In genomic region chr16:13305019-13305755, GRCh38 we compare ENCODE assay signal across 31 cellular contexts.
DNase-seq lines count a peak whose midpoint lies in the region; ATAC-seq and TF ChIP-seq lines count a peak whose summit lies in the region.
"Had no signal": no experiment of that assay in that cellular context is flagged by ENCODE, and none has a peak within 500 bp of the region (broad histone marks: within the 10 kb centered on the region; RNA-seq: fewer than 3 reads in every experiment).

No MANE protein-coding gene starts in this region.

- ATAC-seq in stimulated activated naive CD8-positive, alpha-beta T cell treated with anti-CD3 and anti-CD28 coated beads, Interleukin-15, amount 100 ng/mL, for 72 hours = no peak
- ATAC-seq: activated T-cell treated with anti-CD3 and anti-CD28 coated beads, Interleukin-2, amount 50 U/mL, for 4 hours; natural killer cell treated with Interleukin-12 subunit alpha and Interleukin-12 subunit beta and Interleukin-15 and Interleukin-18, amount 100 ng/mL, for 72 hours; stimulated activated memory B cell treated with anti-CD40 and anti-IgM and Interleukin-4, amounts not matched to agents 10 μg/mL and 1 μg/mL and 100 μg/mL, for 72 hours; WTC11 had no signal

- H3K27me3 ChIP-seq in breast epithelium = no peaks in the 10 kb centered on the region
- H3K27me3 ChIP-seq: ascending aorta had no signal

- TF ChIP-seq CTCF in MCF 10A (IDR thresholded peaks at IDR 0.05; ENCODE audit: unreplicated experiment) (no peak), breast epithelium (IDR thresholded peaks at IDR 0.05) (no peak)

- H3K4me1 ChIP-seq in breast epithelium = no peaks in the 10 kb centered on the region
- H3K4me1 ChIP-seq: ascending aorta had no signal

- H3K9me3 Mint-ChIP-seq in MCF 10A (ENCODE audit: unreplicated experiment) = no peaks in the 10 kb centered on the region
- H3K9me3 Mint-ChIP-seq in stimulated activated naive CD8-positive, alpha-beta T cell treated with anti-CD3 and anti-CD28 coated beads, Interleukin-15, amount 100 ng/mL, for 72 hours = peaks cover 5 to 13% of the 10 kb centered on the region in 2 donors
- H3K9me3 Mint-ChIP-seq: activated CD4-positive, alpha-beta T cell treated with anti-CD3 and anti-CD28 coated beads, Interleukin-2, amount 10 ng/mL, durations not matched to agents 7 days and 5 days; activated naive CD8-positive, alpha-beta T cell treated with anti-CD3 and anti-CD28 coated beads, Interleukin-2, amount 10 ng/mL, durations not matched to agents 7 days and 5 days; activated T-cell treated with anti-CD3 and anti-CD28 coated beads, Interleukin-2, amount 50 U/mL, for 4 hours; dendritic cell treated with granulocyte-macrophage colony-stimulating factor and Interleukin-4, amounts not matched to agents 40 ng/mL and 50 ng/mL, for 4 days; endodermal cell; type B pancreatic cell; WTC11 had no signal

- H3K4me3 ChIP-seq in breast epithelium = no peak overlapping the region
- H3K4me3 ChIP-seq: ascending aorta, SK-N-MC had no signal

- no TSS peak for BruUV-seq in MCF 10A (replicated peaks; lab: Mats Ljungman, UMichigan)

- H3K36me3 Mint-ChIP-seq in MCF 10A (ENCODE audit: insufficient read depth, unreplicated experiment) = no peaks in the 10 kb centered on the region
- H3K36me3 Mint-ChIP-seq: activated naive CD8-positive, alpha-beta T cell treated with anti-CD3 and anti-CD28 coated beads, Interleukin-2, amount 10 ng/mL, durations not matched to agents 7 days and 5 days; CD4-positive, CD25-positive, alpha-beta regulatory T cell; natural killer cell treated with Interleukin-12 subunit alpha and Interleukin-12 subunit beta and Interleukin-15 and Interleukin-18, amount 100 ng/mL, for 72 hours; stimulated activated memory B cell treated with anti-CD40 and anti-IgM and Interleukin-4, amounts not matched to agents 10 μg/mL and 1 μg/mL and 100 μg/mL, for 72 hours; type B pancreatic cell; WTC11 had no signal

- H3K27me3 Mint-ChIP-seq in MCF 10A (ENCODE audit: insufficient read depth, unreplicated experiment) = no peaks in the 10 kb centered on the region
- H3K27me3 Mint-ChIP-seq in stimulated activated naive CD8-positive, alpha-beta T cell treated with anti-CD3 and anti-CD28 coated beads, Interleukin-15, amount 100 ng/mL, for 72 hours = peaks cover 13% of the 10 kb centered on the region
- H3K27me3 Mint-ChIP-seq: activated CD4-positive, alpha-beta T cell treated with anti-CD3 and anti-CD28 coated beads, Interleukin-2, amount 10 ng/mL, durations not matched to agents 7 days and 5 days; activated naive CD8-positive, alpha-beta T cell treated with anti-CD3 and anti-CD28 coated beads, Interleukin-2, amount 10 ng/mL, durations not matched to agents 7 days and 5 days; CD4-positive, CD25-positive, alpha-beta regulatory T cell; dendritic cell treated with granulocyte-macrophage colony-stimulating factor and Interleukin-4, amounts not matched to agents 40 ng/mL and 50 ng/mL, for 4 days; natural killer cell treated with Interleukin-12 subunit alpha and Interleukin-12 subunit beta and Interleukin-15 and Interleukin-18, amount 100 ng/mL, for 72 hours; type B pancreatic cell had no signal

- DNase-seq in MCF 10A (ENCODE audit: unreplicated experiment) = peak; percentile 31
- no peak for DNase-seq in breast epithelium (ENCODE audit: low spot score in 2 of 2)
- DNase-seq in RPMI7951 (ENCODE audit: low read depth) = peak; percentile 16
- peak; percentile 67 for DNase-seq in kidney tubule cell (ENCODE audit: low spot score)
- no peak for DNase-seq in cerebellum (ENCODE audit: low spot score)
- no peak for DNase-seq in activated CD8-positive, alpha-beta memory T cell treated with anti-CD3 and anti-CD28 coated beads, Interleukin-2, amount 50 U/mL, for 4 hours
- no peak for DNase-seq in KG1 (lab: John Stamatoyannopoulos, UW)
- no peak for DNase-seq in stimulated activated naive CD8-positive, alpha-beta T cell treated with anti-CD3 and anti-CD28 coated beads, Interleukin-15, amount 100 ng/mL, for 72 hours
- DNase-seq: 8988T; activated CD4-positive, alpha-beta T cell treated with anti-CD3 and anti-CD28 coated beads, Interleukin-2, amount 10 ng/mL, durations not matched to agents 7 days and 5 days; activated gamma-delta T cell; activated naive CD8-positive, alpha-beta T cell treated with anti-CD3 and anti-CD28 coated beads, Interleukin-2, amount 10 ng/mL, durations not matched to agents 7 days and 5 days; activated T-cell treated with anti-CD3 and anti-CD28 coated beads, Interleukin-2, amount 50 U/mL, for 4 hours; Calu3; CD4-positive, CD25-positive, alpha-beta regulatory T cell; DMS79; endodermal cell; H7; head of caudate nucleus; kidney; NCI-H1048; NCI-H446 treated with DMSO at 0.1 percent for 48 hours; NCI-H82; substantia nigra had no signal

- H3K36me3 ChIP-seq in breast epithelium = no peaks in the 10 kb centered on the region
- H3K36me3 ChIP-seq: ascending aorta had no signal

- intact Hi-C loops in MCF 10A (cut with micrococcal nuclease) (loop anchor here (10.0 kb wide), 1 partner anchor 100 kb away; no protein-coding TSS in a partner anchor), breast epithelium (cut with DNase I; ENCODE audit: low total_unique reads) (no loop called here)

- POLR2A ChIA-PET in MCF 10A (lab: Yijun Ruan, JAX) = interaction anchor here (1.1 kb wide), 1 partner anchor 195 kb away, joined by 3 read pairs; no protein-coding TSS in a partner anchor

- no peak overlapping the region for H3K27ac ChIP-seq in breast epithelium
- H3K27ac ChIP-seq: ascending aorta, SK-N-MC had no signal

- CTCF ChIA-PET in MCF 10A (lab: Yijun Ruan, JAX) = no interaction called here

- H3K4me1 Mint-ChIP-seq in MCF 10A (ENCODE audit: insufficient read depth, unreplicated experiment) = peaks cover 20% of the 10 kb centered on the region
- H3K4me1 Mint-ChIP-seq in stimulated activated naive CD8-positive, alpha-beta T cell treated with anti-CD3 and anti-CD28 coated beads, Interleukin-15, amount 100 ng/mL, for 72 hours = no peaks in the 10 kb centered on the region
- H3K4me1 Mint-ChIP-seq: activated CD4-positive, alpha-beta T cell treated with anti-CD3 and anti-CD28 coated beads, Interleukin-2, amount 10 ng/mL, durations not matched to agents 7 days and 5 days; activated naive CD8-positive, alpha-beta T cell treated with anti-CD3 and anti-CD28 coated beads, Interleukin-2, amount 10 ng/mL, durations not matched to agents 7 days and 5 days; CD4-positive, CD25-positive, alpha-beta regulatory T cell; stimulated activated memory B cell treated with anti-CD40 and anti-IgM and Interleukin-4, amounts not matched to agents 10 μg/mL and 1 μg/mL and 100 μg/mL, for 72 hours had no signal

- TF ChIP-seq POLR2A in breast epithelium (IDR thresholded peaks at IDR 0.05) = no peak

- no peak overlapping the region for H3K4me3 Mint-ChIP-seq in MCF 10A (ENCODE audit: unreplicated experiment)
- H3K4me3 Mint-ChIP-seq in stimulated activated naive CD8-positive, alpha-beta T cell treated with anti-CD3 and anti-CD28 coated beads, Interleukin-15, amount 100 ng/mL, for 72 hours = no peak overlapping the region
- H3K4me3 Mint-ChIP-seq: activated CD4-positive, alpha-beta T cell treated with anti-CD3 and anti-CD28 coated beads, Interleukin-2, amount 10 ng/mL, durations not matched to agents 7 days and 5 days; activated naive CD8-positive, alpha-beta T cell treated with anti-CD3 and anti-CD28 coated beads, Interleukin-2, amount 10 ng/mL, durations not matched to agents 7 days and 5 days; activated T-cell treated with anti-CD3 and anti-CD28 coated beads, Interleukin-2, amount 50 U/mL, for 4 hours; CD4-positive, CD25-positive, alpha-beta regulatory T cell; dendritic cell treated with granulocyte-macrophage colony-stimulating factor and Interleukin-4, amounts not matched to agents 40 ng/mL and 50 ng/mL, for 4 days; endodermal cell; natural killer cell treated with Interleukin-12 subunit alpha and Interleukin-12 subunit beta and Interleukin-15 and Interleukin-18, amount 100 ng/mL, for 72 hours; stimulated activated memory B cell treated with anti-CD40 and anti-IgM and Interleukin-4, amounts not matched to agents 10 μg/mL and 1 μg/mL and 100 μg/mL, for 72 hours; type B pancreatic cell; WTC11 had no signal

- H3K27ac Mint-ChIP-seq in MCF 10A (ENCODE audit: low read depth, unreplicated experiment) = no peak overlapping the region
- H3K27ac Mint-ChIP-seq in stimulated activated naive CD8-positive, alpha-beta T cell treated with anti-CD3 and anti-CD28 coated beads, Interleukin-15, amount 100 ng/mL, for 72 hours = no peak overlapping the region
- H3K27ac Mint-ChIP-seq: activated CD4-positive, alpha-beta T cell treated with anti-CD3 and anti-CD28 coated beads, Interleukin-2, amount 10 ng/mL, durations not matched to agents 7 days and 5 days; activated naive CD8-positive, alpha-beta T cell treated with anti-CD3 and anti-CD28 coated beads, Interleukin-2, amount 10 ng/mL, durations not matched to agents 7 days and 5 days; CD4-positive, CD25-positive, alpha-beta regulatory T cell; dendritic cell treated with granulocyte-macrophage colony-stimulating factor and Interleukin-4, amounts not matched to agents 40 ng/mL and 50 ng/mL, for 4 days; endodermal cell; natural killer cell treated with Interleukin-12 subunit alpha and Interleukin-12 subunit beta and Interleukin-15 and Interleukin-18, amount 100 ng/mL, for 72 hours; stimulated activated memory B cell treated with anti-CD40 and anti-IgM and Interleukin-4, amounts not matched to agents 10 μg/mL and 1 μg/mL and 100 μg/mL, for 72 hours; type B pancreatic cell; WTC11 had no signal

- no peaks in the 10 kb centered on the region for H3K9me3 ChIP-seq in breast epithelium
- H3K9me3 ChIP-seq: ascending aorta had no signal

Comparison
In these comparisons a context has a peak if more than half of its experiments do, and no peak if none do; other contexts are left out.
1. DNase-seq: peak in MCF 10A (single experiment), RPMI7951 (single experiment) and kidney tubule cell (single experiment); none in breast epithelium (0 of 2), cerebellum (single experiment), activated CD8-positive, alpha-beta memory T cell treated with anti-CD3 and anti-CD28 coated beads, Interleukin-2, amount 50 U/mL, for 4 hours (single experiment), KG1 (single experiment) and stimulated activated naive CD8-positive, alpha-beta T cell treated with anti-CD3 and anti-CD28 coated beads, Interleukin-15, amount 100 ng/mL, for 72 hours (0 of 2).